Comparison of ENCODE assay signal across 1 cellular context in genomic region chr20:50029697-50030428, GRCh38.
TF ChIP-seq lines count a peak whose summit lies in the region.

No MANE protein-coding gene starts in this region.

TF ChIP-seq in GM23338, 12 proteins besides CTCF, POLR2A, EP300 and RAD21 (continued from another document):
- TF ChIP-seq ETS1 (IDR thresholded peaks at IDR 0.05): no peak
- TF ChIP-seq ZNF114 (CRISPR knock-in tag; IDR thresholded peaks at IDR 0.05): no peak
- TF ChIP-seq CREB1 (CRISPR knock-in tag; IDR thresholded peaks at IDR 0.05; ENCODE audit: low read depth): no peak
- TF ChIP-seq NANOG (IDR thresholded peaks at IDR 0.05; ENCODE audit: borderline replicate concordance): no peak
